Comparison of ENCODE assay signal across 13 cellular contexts in genomic region chr3:152496716-152497115, GRCh38.
A peak's percentile ranks its signal among the peaks of the same experiment; 100 is the strongest.
DNase-seq lines count a peak whose midpoint lies in the region; ATAC-seq and TF ChIP-seq lines count a peak whose summit lies in the region.
"Had no signal": no experiment of that assay in that cellular context is flagged by ENCODE, and none has a peak within 500 bp of the region (broad histone marks: within the 10 kb centered on the region; RNA-seq: fewer than 3 reads in every experiment).

No MANE protein-coding gene starts in this region.

- intact Hi-C loops in heart right ventricle (cut with DNase I) (no loop called here), right cardiac atrium (cut with DNase I) (no loop called here)

- H3K9me3 ChIP-seq in heart right ventricle (peaks cover 0 to 9% (median 0%) of the 10 kb centered on the region in 11 donors), right cardiac atrium (ENCODE audit: control insufficient read depth, low read length) (no peaks in the 10 kb centered on the region), BE2C (no peaks in the 10 kb centered on the region)
- H3K9me3 ChIP-seq: esophagus squamous epithelium had no signal

- peak overlapping the region in 8 of 10 donors; percentile 12 to 69 (median 48) for H3K27ac ChIP-seq in heart right ventricle
- H3K27ac ChIP-seq in right cardiac atrium (ENCODE audit: low read length) = no peak overlapping the region

- H3K4me1 ChIP-seq in heart right ventricle = peaks cover 0 to 35% (median 6%) of the 10 kb centered on the region in 9 donors
- no peaks in the 10 kb centered on the region for H3K4me1 ChIP-seq in right cardiac atrium (ENCODE audit: control insufficient read depth, insufficient read depth, low read length)
- no peaks in the 10 kb centered on the region for H3K4me1 ChIP-seq in BE2C
- H3K4me1 ChIP-seq: esophagus squamous epithelium had no signal

- H3K27me3 ChIP-seq in heart right ventricle (no peaks in the 10 kb centered on the region), right cardiac atrium (ENCODE audit: control insufficient read depth, insufficient read depth) (no peaks in the 10 kb centered on the region), BE2C (peaks cover 6% of the 10 kb centered on the region)
- H3K27me3 ChIP-seq: esophagus squamous epithelium had no signal

- H3K4me3 ChIP-seq in heart right ventricle = no peak overlapping the region
- no peak overlapping the region for H3K4me3 ChIP-seq in right cardiac atrium (ENCODE audit: low read length)
- H3K4me3 ChIP-seq in fibroblast of pulmonary artery (replicated peaks; ENCODE audit: low read depth, low read length) = no peak overlapping the region
- H3K4me3 ChIP-seq in BE2C (ENCODE audit: low read depth, low read length) = no peak overlapping the region

- H3K36me3 ChIP-seq in heart right ventricle (no peaks in the 10 kb centered on the region), BE2C (no peaks in the 10 kb centered on the region)
- H3K36me3 ChIP-seq: esophagus squamous epithelium had no signal

- DNase-seq in heart right ventricle = no peak
- DNase-seq in right cardiac atrium = no peak
- peak; percentile 10 for DNase-seq in fibroblast of pulmonary artery (ENCODE audit: low read depth)
- DNase-seq in BE2C = no peak
- no peak for DNase-seq in stimulated activated CD4-positive, alpha-beta T cell treated with anti-CD3 and anti-CD28 coated beads, Interleukin-4, amount 100 ng/mL, for 1 hour
- DNase-seq in HPDE6-E6E7 (ENCODE audit: extremely low spot score) = no peak
- DNase-seq: activated CD4-positive, alpha-beta memory T cell treated with anti-CD3 and anti-CD28 coated beads, Interleukin-2, amount 10 ng/mL, durations not matched to agents 7 days and 5 days; activated naive CD4-positive, alpha-beta T cell treated with anti-CD3 and anti-CD28 coated beads, Interleukin-2, amount 10 ng/mL, durations not matched to agents 7 days and 5 days; esophagus squamous epithelium; retina; T-helper 1 cell had no signal

- ATAC-seq in heart right ventricle = no peak
- no peak for ATAC-seq in right cardiac atrium
- ATAC-seq in HG02885 (IDR thresholded peaks at IDR 0.05; ENCODE audit: poor library complexity, unreplicated experiment) = peak; percentile 57
- no peak for ATAC-seq in HG02970 (IDR thresholded peaks at IDR 0.05; ENCODE audit: low FRiP score, unreplicated experiment)

- TF ChIP-seq CTCF in heart right ventricle (IDR thresholded peaks at IDR 0.05) (no peak), fibroblast of pulmonary artery (IDR thresholded peaks at IDR 0.05; ENCODE audit: low read length, missing control alignments) (no peak), BE2C (IDR thresholded peaks at IDR 0.05; ENCODE audit: low read depth, low read length) (no peak)

- WGBS in heart right ventricle, 2 donors = 28 to 53% methylated on average over 1 of the region's 1 CpG
- 37% methylated on average over 1 of the region's 1 CpG for WGBS in right cardiac atrium
